Comparison of ENCODE assay signal across 10 cellular contexts in the genomic region with DNA sequence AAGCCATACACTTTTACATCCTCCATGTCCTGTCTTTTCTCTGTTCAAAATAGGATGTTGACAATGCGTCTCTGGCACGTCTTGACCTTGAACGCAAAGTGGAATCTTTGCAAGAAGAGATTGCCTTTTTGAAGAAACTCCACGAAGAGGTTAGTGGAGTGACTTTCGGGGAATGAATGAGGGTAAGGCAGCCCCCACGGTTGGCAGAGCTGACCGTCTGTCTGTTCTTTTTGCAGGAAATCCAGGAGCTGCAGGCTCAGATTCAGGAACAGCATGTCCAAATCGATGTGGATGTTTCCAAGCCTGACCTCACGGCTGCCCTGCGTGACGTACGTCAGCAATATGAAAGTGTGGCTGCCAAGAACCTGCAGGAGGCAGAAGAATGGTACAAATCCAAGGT. TPM values are rescaled to one million over a fixed set of nuclear protein-coding genes. Genes with fewer than 3 reads are reported as not detected.
DNase-seq lines count a peak whose midpoint lies in the region; ATAC-seq and TF ChIP-seq lines count a peak whose summit lies in the region.
"Had no signal": no experiment of that assay in that cellular context is flagged by ENCODE, and none has a peak within 500 bp of the region (broad histone marks: within the 10 kb centered on the region; RNA-seq: fewer than 3 reads in every experiment).

No MANE protein-coding gene starts in this region.

- no peaks in the 10 kb centered on the region for H3K27me3 ChIP-seq in skeletal muscle satellite cell (ENCODE audit: control insufficient read depth, insufficient read depth, low read length)

- H3K9ac ChIP-seq in skeletal muscle satellite cell (ENCODE audit: low read depth, low read length) = peak overlapping the region; percentile 100

- no peak overlapping the region for H3K4me3 Mint-ChIP-seq in stimulated activated effector memory CD8-positive, alpha-beta T cell treated with anti-CD3 and anti-CD28 coated beads, Interleukin-12 subunit alpha, Interleukin-12 subunit beta, amount 100 ng/mL, for 72 hours

- peaks cover 84% of the 10 kb centered on the region for H3K36me3 ChIP-seq in skeletal muscle satellite cell (ENCODE audit: insufficient read depth, low read length)

- no peaks in the 10 kb centered on the region for H3K9me3 ChIP-seq in skeletal muscle satellite cell (replicated peaks; ENCODE audit: low read length)

- TF ChIP-seq CTCF in WI38 (IDR thresholded peaks at IDR 0.05; ENCODE audit: low read depth, low read length) = no peak

- DNase-seq in ELR (ENCODE audit: low read depth) (peak; percentile 47), glomerular visceral epithelial cell (ENCODE audit: extremely low spot score) (peak; percentile 27), SIG-M5 (lab: John Stamatoyannopoulos, UW) (no peak), putamen (ENCODE audit: low spot score) (no peak)
- no peak for DNase-seq in stimulated activated effector memory CD8-positive, alpha-beta T cell treated with anti-CD3 and anti-CD28 coated beads, Interleukin-12 subunit alpha, Interleukin-12 subunit beta, amount 100 ng/mL, for 72 hours (ENCODE audit: low spot score in 2 of 2)
- DNase-seq: activated gamma-delta T cell treated with Interleukin-2 at 50 U/mL for 16 hours, posterior cingulate gyrus had no signal

- no peaks in the 10 kb centered on the region for H3K9me3 Mint-ChIP-seq in stimulated activated effector memory CD8-positive, alpha-beta T cell treated with anti-CD3 and anti-CD28 coated beads, Interleukin-12 subunit alpha, Interleukin-12 subunit beta, amount 100 ng/mL, for 72 hours

- peaks cover 32% of the 10 kb centered on the region for H3K4me1 ChIP-seq in skeletal muscle satellite cell (ENCODE audit: control insufficient read depth, insufficient read depth, low read length)

- H3K4me1 Mint-ChIP-seq in stimulated activated effector memory CD8-positive, alpha-beta T cell treated with anti-CD3 and anti-CD28 coated beads, Interleukin-12 subunit alpha, Interleukin-12 subunit beta, amount 100 ng/mL, for 72 hours = peaks cover 38% of the 10 kb centered on the region

- ATAC-seq in stimulated activated effector memory CD8-positive, alpha-beta T cell treated with anti-CD3 and anti-CD28 coated beads, Interleukin-12 subunit alpha, Interleukin-12 subunit beta, amount 100 ng/mL, for 72 hours = no peak
- ATAC-seq in activated CD4-positive, CD25-positive, alpha-beta regulatory T cell treated with anti-CD3 and anti-CD28 coated beads, Interleukin-2, amount 50 U/mL, for 24 hours = no peak

- H3K4me3 ChIP-seq in WI38 (ENCODE audit: low read depth, low read length) (peak overlapping the region; percentile 97), skeletal muscle satellite cell (ENCODE audit: low read length) (peak overlapping the region; percentile 41)

- peaks cover 100% of the 10 kb centered on the region for H3K36me3 Mint-ChIP-seq in stimulated activated effector memory CD8-positive, alpha-beta T cell treated with anti-CD3 and anti-CD28 coated beads, Interleukin-12 subunit alpha, Interleukin-12 subunit beta, amount 100 ng/mL, for 72 hours

- peak overlapping the region; percentile 91 for H3K4me2 ChIP-seq in skeletal muscle satellite cell (ENCODE audit: low read length)

- H3K27ac Mint-ChIP-seq in stimulated activated effector memory CD8-positive, alpha-beta T cell treated with anti-CD3 and anti-CD28 coated beads, Interleukin-12 subunit alpha, Interleukin-12 subunit beta, amount 100 ng/mL, for 72 hours = no peak overlapping the region

RNA-seq across cellular contexts. Expression of gene VIM, which starts 5.5 kb away (rescaled TPM):
- 9,208 and 11,075 TPM in 2 replicates for total RNA-seq in skeletal muscle satellite cell (2012; rRNA removed)

RNA-seq across cellular contexts. Expression of gene TRDMT1, which starts 32.1 kb away (rescaled TPM):
- total RNA-seq in skeletal muscle satellite cell (2012; rRNA removed) = 4.8 and 5.8 TPM in 2 replicates

Comparison
In these comparisons a context has a peak if more than half of its experiments do, and no peak if none do; other contexts are left out.
1. DNase-seq: peak in ELR (single experiment) and glomerular visceral epithelial cell (single experiment); none in stimulated activated effector memory CD8-positive, alpha-beta T cell treated with anti-CD3 and anti-CD28 coated beads, Interleukin-12 subunit alpha, Interleukin-12 subunit beta, amount 100 ng/mL, for 72 hours (0 of 2), SIG-M5 (single experiment) and putamen (single experiment).